ENCODE assay signal across 1 cellular context in the genomic region with DNA sequence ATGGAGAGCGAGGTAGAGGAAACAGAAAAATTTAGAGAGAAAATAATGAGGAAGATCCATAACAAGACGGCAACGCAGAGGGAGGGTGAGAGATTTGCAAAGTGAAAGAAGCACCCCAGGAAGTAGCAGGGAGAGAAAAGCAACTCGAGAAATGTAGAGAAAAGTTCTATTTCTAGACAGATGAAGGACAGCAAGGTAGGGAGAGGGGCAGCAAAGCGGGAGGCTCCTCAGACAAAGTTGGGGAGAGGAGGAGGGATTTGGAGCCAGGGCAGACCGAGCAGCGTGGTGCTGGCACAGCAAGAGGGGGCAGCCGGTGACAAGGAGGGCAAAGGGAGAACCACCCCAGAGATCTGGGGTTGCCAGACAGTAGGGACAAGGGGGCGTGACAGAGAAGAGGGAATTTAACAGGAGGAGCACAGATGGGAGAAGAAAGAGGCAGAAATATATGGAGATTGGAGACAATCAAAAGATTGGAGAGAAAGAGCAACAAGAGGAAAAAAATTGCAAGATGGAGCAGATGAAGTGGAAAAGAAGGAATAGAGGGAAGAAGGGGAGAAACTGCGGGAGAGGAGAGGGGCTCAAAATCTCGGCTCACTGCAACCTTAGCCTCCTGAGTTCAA.
TF ChIP-seq lines count a peak whose summit lies in the region.

No MANE protein-coding gene starts in this region.

TF ChIP-seq in GM12878, 131 proteins besides CTCF, POLR2A, EP300 and RAD21:
- TF ChIP-seq HDGF (IDR thresholded peaks at IDR 0.05) (0 out of 2 replicates have a peak, but pooled peaks have one; percentile 60), MYC (IDR thresholded peaks at IDR 0.05; ENCODE audit: insufficient read depth, insufficient read length, insufficient replicate concordance, low read length, severe bottlenecking) (no peak)
